ENCODE assay signal across 27 cellular contexts in the genomic region with DNA sequence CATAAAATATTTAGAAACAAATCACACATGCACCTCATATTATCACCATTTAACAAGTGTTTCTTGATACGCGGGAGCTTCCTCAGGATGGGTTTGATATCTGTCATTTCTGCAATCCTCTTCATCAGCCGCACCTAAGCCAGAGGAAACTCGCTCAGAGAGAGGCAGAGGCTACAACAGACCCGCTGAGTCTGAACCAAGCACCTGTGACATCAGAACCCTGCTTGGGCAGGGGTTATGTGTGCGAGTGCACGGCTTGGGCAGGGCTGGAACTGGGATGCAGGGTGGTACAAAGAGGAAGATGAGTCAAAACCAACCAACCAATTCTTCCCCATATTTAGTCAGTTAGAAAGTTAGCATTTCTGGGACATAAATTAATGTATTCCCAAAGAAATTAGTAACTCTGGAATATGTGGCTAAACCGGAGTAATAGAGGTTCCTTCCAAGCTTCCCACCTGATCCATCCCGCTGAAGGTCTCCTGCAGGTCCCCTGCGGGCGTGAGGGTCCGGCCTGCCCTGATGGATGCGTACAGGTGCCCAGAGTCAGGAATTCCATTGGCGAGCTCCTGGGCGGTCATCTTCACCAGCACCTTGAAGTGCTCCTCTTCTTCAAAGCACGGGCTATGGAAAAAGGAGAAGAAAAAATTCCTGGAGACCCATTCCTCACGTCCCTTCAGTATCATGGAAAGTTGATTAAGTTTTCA.
"Had no signal": no experiment of that assay in that cellular context is flagged by ENCODE, and none has a peak within 500 bp of the region (broad histone marks: within the 10 kb centered on the region; RNA-seq: fewer than 3 reads in every experiment).

No MANE protein-coding gene starts in this region.

- H3K9ac ChIP-seq: neural progenitor cell, parathyroid adenoma had no signal

- DNase-seq: hippocampal formation; left colon; mesendoderm; naive B cell; natural killer cell; nephron progenitor cell; occipital lobe; right lobe of liver; stimulated activated CD4-positive, alpha-beta T cell treated with anti-CD3 and anti-CD28 coated beads, Interleukin-12 subunit alpha, Interleukin-12 subunit beta, amount 100 ng/mL, for 4 hours; stimulated activated CD4-positive, alpha-beta T cell treated with anti-CD3 and anti-CD28 coated beads, Interleukin-15, amount 100 ng/mL, for 24 hours; stimulated activated CD4-positive, alpha-beta T cell treated with anti-CD3 and anti-CD28 coated beads, Interleukin-2, amount 100 ng/mL, for 24 hours; stimulated activated CD4-positive, alpha-beta T cell treated with anti-CD3 and anti-CD28 coated beads, Interleukin-4, amount 100 ng/mL, for 1 hour; stimulated activated naive B cell treated with anti-CD40 and anti-IgM and Interleukin-4, amounts not matched to agents 10 μg/mL and 1 μg/mL and 100 μg/mL, for 72 hours; stimulated activated naive CD8-positive, alpha-beta T cell treated with anti-CD3 and anti-CD28 coated beads, Interleukin-15, Interleukin-2, amounts not matched to agents 100 U/mL and 50 U/mL, for 24 hours; stomach; testis; thyroid gland; transverse colon had no signal

- H3K27me3 ChIP-seq: left lung, neural progenitor cell, neutrophil, right atrium auricular region, right lobe of liver, stomach, testis, thyroid gland, transverse colon, upper lobe of left lung, vagina had no signal

- H3K4me1 ChIP-seq: left lung, neural progenitor cell, parathyroid adenoma, right atrium auricular region, right lobe of liver, stomach, testis, thyroid gland, transverse colon, upper lobe of left lung, vagina had no signal

- H3K9me3 ChIP-seq: left lung, neutrophil, right atrium auricular region, right lobe of liver, stomach, testis, thyroid gland, transverse colon, upper lobe of left lung, vagina had no signal

- H3K79me2 ChIP-seq: parathyroid adenoma had no signal

- H3K4me2 ChIP-seq: neural progenitor cell had no signal

- H3K4me3 ChIP-seq: left lung, lung, neural progenitor cell, right atrium auricular region, right lobe of liver, skin epidermis, stomach, testis, thyroid gland, transverse colon, upper lobe of left lung, vagina had no signal

- H2AFZ ChIP-seq: neural progenitor cell, parathyroid adenoma had no signal

- H3K27ac ChIP-seq: left lung, neural progenitor cell, neutrophil, parathyroid adenoma, right atrium auricular region, right lobe of liver, skin epidermis, stomach, testis, thyroid gland, transverse colon, upper lobe of left lung, vagina had no signal
